Comparison of ENCODE assay signal across 1 cellular context in genomic region chr20:47451602-47451904, GRCh38.
TF ChIP-seq lines count a peak whose summit lies in the region.

No MANE protein-coding gene starts in this region.

TF ChIP-seq in HCT116, 20 proteins besides CTCF, POLR2A, EP300 and RAD21 (continued from another document):
- no peak for TF ChIP-seq REST (IDR thresholded peaks at IDR 0.05; ENCODE audit: low read depth)
- TF ChIP-seq EZH2 (IDR thresholded peaks at IDR 0.05) = no peak
- TF ChIP-seq CBX3 (IDR thresholded peaks at IDR 0.05; ENCODE audit: low read depth) = no peak
- TF ChIP-seq CEBPB (IDR thresholded peaks at IDR 0.05; ENCODE audit: low read depth) = no peak
- TF ChIP-seq ATF3 (IDR thresholded peaks at IDR 0.05) = no peak
- no peak for TF ChIP-seq ZFX (IDR thresholded peaks at IDR 0.05)
- TF ChIP-seq MAX (IDR thresholded peaks at IDR 0.05) = no peak
- no peak for TF ChIP-seq SIN3A (IDR thresholded peaks at IDR 0.05; ENCODE audit: low read depth)
- TF ChIP-seq EGR1 (IDR thresholded peaks at IDR 0.05; ENCODE audit: low read depth) = no peak
- no peak for TF ChIP-seq ZNF274 (IDR thresholded peaks at IDR 0.05; ENCODE audit: low read depth, low read length)
- no peak for TF ChIP-seq ZBTB33 (IDR thresholded peaks at IDR 0.05; ENCODE audit: extremely low read depth, insufficient replicate concordance, low read length)
